ENCODE assay signal across 18 cellular contexts in genomic region chr22:24169439-24170058, GRCh38. TPM values are rescaled to one million over a fixed set of nuclear protein-coding genes. Genes with fewer than 3 reads are reported as not detected.
DNase-seq lines count a peak whose midpoint lies in the region; ATAC-seq and TF ChIP-seq lines count a peak whose summit lies in the region.
"Had no signal": no experiment of that assay in that cellular context is flagged by ENCODE, and none has a peak within 500 bp of the region (broad histone marks: within the 10 kb centered on the region; RNA-seq: fewer than 3 reads in every experiment).

No MANE protein-coding gene starts in this region.

- H3K9me3 Mint-ChIP-seq in natural killer cell, result no peaks in the 10 kb centered on the region
- no peaks in the 10 kb centered on the region for H3K9me3 Mint-ChIP-seq in natural killer cell treated with Interleukin-12 subunit alpha and Interleukin-12 subunit beta and Interleukin-15 and Interleukin-18, amount 100 ng/mL, for 72 hours
- H3K9me3 Mint-ChIP-seq in activated naive CD8-positive, alpha-beta T cell (ENCODE audit: low read depth), result no peaks in the 10 kb centered on the region
- H3K9me3 Mint-ChIP-seq in naive thymus-derived CD4-positive, alpha-beta T cell, result no peaks in the 10 kb centered on the region
- H3K9me3 Mint-ChIP-seq: T-helper 1 cell treated with Interleukin-12 subunit alpha and Interleukin-12 subunit beta and Interleukin-4 antibody, amounts not matched to agents 30 μg/mL and 1 μg/mL, for 36 hours had no signal

- H3K4me3 Mint-ChIP-seq in natural killer cell, result no peak overlapping the region
- no peak overlapping the region for H3K4me3 Mint-ChIP-seq in natural killer cell treated with Interleukin-12 subunit alpha and Interleukin-12 subunit beta and Interleukin-15 and Interleukin-18, amount 100 ng/mL, for 72 hours
- H3K4me3 Mint-ChIP-seq in activated naive CD8-positive, alpha-beta T cell, result peak overlapping the region; percentile 13
- H3K4me3 Mint-ChIP-seq in naive thymus-derived CD4-positive, alpha-beta T cell, result no peak overlapping the region
- H3K4me3 Mint-ChIP-seq: T-helper 1 cell treated with Interleukin-12 subunit alpha and Interleukin-12 subunit beta and Interleukin-4 antibody, amounts not matched to agents 30 μg/mL and 1 μg/mL, for 36 hours had no signal

- H3K27ac ChIP-seq in naive thymus-derived CD4-positive, alpha-beta T cell (ENCODE audit: low read depth, low read length), result peak overlapping the region; percentile 17
- H3K27ac ChIP-seq in tibial artery, result peak overlapping the region; percentile 46 to 96
- H3K27ac ChIP-seq: HL-60, VCaP had no signal

- H3K36me3 Mint-ChIP-seq in natural killer cell, result peaks cover 6% of the 10 kb centered on the region
- H3K36me3 Mint-ChIP-seq in natural killer cell treated with Interleukin-12 subunit alpha and Interleukin-12 subunit beta and Interleukin-15 and Interleukin-18, amount 100 ng/mL, for 72 hours, result peaks cover 5% of the 10 kb centered on the region
- H3K36me3 Mint-ChIP-seq in activated naive CD8-positive, alpha-beta T cell, result no peaks in the 10 kb centered on the region
- H3K36me3 Mint-ChIP-seq in naive thymus-derived CD4-positive, alpha-beta T cell, result peaks cover 0 to 18% (median 5%) of the 10 kb centered on the region in 5 donors

- intact Hi-C loops in natural killer cell (cut with micrococcal nuclease), result loop anchor here (5.0 kb wide), 1 partner anchor 37 kb away; no protein-coding TSS in a partner anchor
- intact Hi-C loops in naive thymus-derived CD4-positive, alpha-beta T cell (cut with micrococcal nuclease), result no loop called here
- intact Hi-C loops in tibial artery (cut with DNase I; ENCODE audit: low total_unique reads), result loop anchor here (5.0 kb wide), 2 partner anchors 52 to 62 kb away; no protein-coding TSS in a partner anchor

- DNase-seq in natural killer cell, result no peak
- DNase-seq in natural killer cell treated with Interleukin-12 subunit alpha and Interleukin-12 subunit beta and Interleukin-15 and Interleukin-18, amount 100 ng/mL, for 72 hours (ENCODE audit: low spot score), result no peak
- DNase-seq in naive thymus-derived CD4-positive, alpha-beta T cell, result no peak
- no peak for DNase-seq in tibial artery
- no peak for DNase-seq in central memory CD4-positive, alpha-beta T cell
- no peak for DNase-seq in NCI-H1092 (lab: John Stamatoyannopoulos, UW)
- DNase-seq in UCSD-AML1 (lab: John Stamatoyannopoulos, UW; ENCODE audit: unreplicated experiment), result no peak
- DNase-seq: activated naive CD4-positive, alpha-beta T cell treated with Interleukin-2 at 50 U/mL for 16 hours; NCI-H1092 treated with DMSO at 0.1 percent for 48 hours; NCI-H187 treated with DMSO at 0.1 percent for 48 hours; NCI-H526; stimulated activated CD4-positive, alpha-beta T cell treated with anti-CD3 and anti-CD28 coated beads, Interleukin-2, amount 100 ng/mL, for 24 hours had no signal

- CTCF ChIA-PET in naive thymus-derived CD4-positive, alpha-beta T cell (lab: Charles Lee), result no interaction called here

- H3K9me3 ChIP-seq in naive thymus-derived CD4-positive, alpha-beta T cell (ENCODE audit: control insufficient read depth in 2 of 3, low read length in 3 of 3), result no peaks in the 10 kb centered on the region
- H3K9me3 ChIP-seq in tibial artery, result no peaks in the 10 kb centered on the region
- H3K9me3 ChIP-seq: HAP-1 had no signal

- H3K4me3 ChIP-seq in naive thymus-derived CD4-positive, alpha-beta T cell (ENCODE audit: low read length), result no peak overlapping the region
- no peak overlapping the region for H3K4me3 ChIP-seq in tibial artery
- H3K4me3 ChIP-seq: HAP-1, smooth muscle cell had no signal

- TF ChIP-seq CTCF in natural killer cell (IDR thresholded peaks at IDR 0.05) (no peak), tibial artery (IDR thresholded peaks at IDR 0.05) (no peak)

- POLR2A ChIA-PET in naive thymus-derived CD4-positive, alpha-beta T cell (lab: Charles Lee), result interaction anchor here (1.0 kb wide), 1 partner anchor 13 kb away, joined by 3 read pairs; no protein-coding TSS in a partner anchor

- peak in 2 of 3 donors; percentile 46 to 49 for ATAC-seq in natural killer cell
- no peak for ATAC-seq in natural killer cell treated with Interleukin-12 subunit alpha and Interleukin-12 subunit beta and Interleukin-15 and Interleukin-18, amount 100 ng/mL, for 72 hours
- no peak for ATAC-seq in naive thymus-derived CD4-positive, alpha-beta T cell

- H3K4me1 ChIP-seq in naive thymus-derived CD4-positive, alpha-beta T cell (ENCODE audit: control insufficient read depth in 2 of 2, insufficient read depth in 2 of 2, low read length in 2 of 2), result no peaks in the 10 kb centered on the region
- H3K4me1 ChIP-seq in tibial artery, result peaks cover 0 to 14% (median 6%) of the 10 kb centered on the region in 4 donors
- H3K4me1 ChIP-seq: HAP-1 had no signal

- H3K4me1 Mint-ChIP-seq in natural killer cell, result peaks cover 6 to 31% of the 10 kb centered on the region in 2 donors
- H3K4me1 Mint-ChIP-seq in natural killer cell treated with Interleukin-12 subunit alpha and Interleukin-12 subunit beta and Interleukin-15 and Interleukin-18, amount 100 ng/mL, for 72 hours (ENCODE audit: low read depth in 2 of 2), result peaks cover 0 to 10% of the 10 kb centered on the region in 2 donors
- peaks cover 26% of the 10 kb centered on the region for H3K4me1 Mint-ChIP-seq in activated naive CD8-positive, alpha-beta T cell (ENCODE audit: low read depth)
- peaks cover 0 to 7% (median 0%) of the 10 kb centered on the region in 7 donors for H3K4me1 Mint-ChIP-seq in naive thymus-derived CD4-positive, alpha-beta T cell

- H3K36me3 ChIP-seq in naive thymus-derived CD4-positive, alpha-beta T cell (ENCODE audit: control insufficient read depth in 2 of 3, insufficient read depth in 3 of 3, low read length in 3 of 3), result peaks cover 17 to 95% (median 28%) of the 10 kb centered on the region in 3 experiments
- peaks cover 91 to 99% (median 94%) of the 10 kb centered on the region in 3 donors for H3K36me3 ChIP-seq in tibial artery

- H3K27me3 Mint-ChIP-seq in natural killer cell (ENCODE audit: low read depth in 2 of 2), result no peaks in the 10 kb centered on the region
- H3K27me3 Mint-ChIP-seq in natural killer cell treated with Interleukin-12 subunit alpha and Interleukin-12 subunit beta and Interleukin-15 and Interleukin-18, amount 100 ng/mL, for 72 hours, result no peaks in the 10 kb centered on the region
- no peaks in the 10 kb centered on the region for H3K27me3 Mint-ChIP-seq in activated naive CD8-positive, alpha-beta T cell
- no peaks in the 10 kb centered on the region for H3K27me3 Mint-ChIP-seq in naive thymus-derived CD4-positive, alpha-beta T cell

- no peaks in the 10 kb centered on the region for H3K27me3 ChIP-seq in naive thymus-derived CD4-positive, alpha-beta T cell (ENCODE audit: control insufficient read depth in 2 of 2, insufficient read depth in 2 of 2, low read length in 2 of 2)
- H3K27me3 ChIP-seq in tibial artery, result no peaks in the 10 kb centered on the region

- peak overlapping the region; percentile 57 to 85 for H3K27ac Mint-ChIP-seq in natural killer cell
- peak overlapping the region in 1 of 2 donors; percentile 48 for H3K27ac Mint-ChIP-seq in natural killer cell treated with Interleukin-12 subunit alpha and Interleukin-12 subunit beta and Interleukin-15 and Interleukin-18, amount 100 ng/mL, for 72 hours
- H3K27ac Mint-ChIP-seq in activated naive CD8-positive, alpha-beta T cell, result peak overlapping the region; percentile 88
- peak overlapping the region in 3 of 9 donors; percentile 31 to 65 (median 37) for H3K27ac Mint-ChIP-seq in naive thymus-derived CD4-positive, alpha-beta T cell
- H3K27ac Mint-ChIP-seq: T-helper 1 cell treated with Interleukin-12 subunit alpha and Interleukin-12 subunit beta and Interleukin-4 antibody, amounts not matched to agents 30 μg/mL and 1 μg/mL, for 36 hours had no signal

RNA-seq across cellular contexts. Expression of gene SUSD2, which starts 11.7 kb away (rescaled TPM):
- total RNA-seq in natural killer cell, result 1 to 10 TPM in 2 of 3 donors, under 1 TPM in 1; 0.75 to 1.7 (median 1.5) TPM
- total RNA-seq in natural killer cell treated with Interleukin-12 subunit alpha and Interleukin-12 subunit beta and Interleukin-15 and Interleukin-18, amount 100 ng/mL, for 72 hours, result 1 to 10 TPM; 2.4 to 2.7 TPM
- 1 to 10 TPM; 1.0 to 2.3 (median 1.7) TPM for total RNA-seq in naive thymus-derived CD4-positive, alpha-beta T cell
- polyA plus RNA-seq in naive thymus-derived CD4-positive, alpha-beta T cell, result under 1 TPM in 1 of 2 donors, not detected in 1; 0.40 TPM

Comparison
In these comparisons a context has a peak if more than half of its experiments do, and no peak if none do; other contexts are left out.
1. ATAC-seq: peak in natural killer cell (2 of 3); none in natural killer cell treated with Interleukin-12 subunit alpha and Interleukin-12 subunit beta and Interleukin-15 and Interleukin-18, amount 100 ng/mL, for 72 hours (0 of 2) and naive thymus-derived CD4-positive, alpha-beta T cell (single experiment).
2. intact Hi-C loops: an anchor here in natural killer cell (5.0 kb wide) and tibial artery (5.0 kb wide); none called in naive thymus-derived CD4-positive, alpha-beta T cell.